Comparison of ENCODE assay signal across 22 cellular contexts in genomic region chr18:59054892-59055291, GRCh38.
DNase-seq lines count a peak whose midpoint lies in the region; ATAC-seq, FAIRE-seq and TF ChIP-seq lines count a peak whose summit lies in the region.
"Had no signal": no experiment of that assay in that cellular context is flagged by ENCODE, and none has a peak within 500 bp of the region (broad histone marks: within the 10 kb centered on the region; RNA-seq: fewer than 3 reads in every experiment).

No MANE protein-coding gene starts in this region.

- H3K27ac ChIP-seq in 22Rv1 (peak overlapping the region; percentile 66), astrocyte (ENCODE audit: low read depth, low read length) (no peak overlapping the region), psoas muscle (peak overlapping the region; percentile 51)
- H3K27ac ChIP-seq: cardiac muscle cell, heart right ventricle had no signal

- TF ChIP-seq CTCF in 22Rv1 (IDR thresholded peaks at IDR 0.05), result no peak
- TF ChIP-seq CTCF in astrocyte (IDR thresholded peaks at IDR 0.05; ENCODE audit: insufficient read depth, low read depth, low read length), result no peak
- no peak for TF ChIP-seq CTCF in psoas muscle (IDR thresholded peaks at IDR 0.05)

- intact Hi-C loops in psoas muscle (cut with DNase I), result loop anchor here (2.0 to 5.0 kb wide), 3 partner anchors 53 to 266 kb away; partner anchors contain the start of gene ZNF532 (in 1 of the 2)

- H3K4me1 Mint-ChIP-seq in astrocyte (ENCODE audit: low read depth, unreplicated experiment), result no peaks in the 10 kb centered on the region
- H3K4me1 Mint-ChIP-seq: stimulated activated naive CD8-positive, alpha-beta T cell treated with anti-CD3 and anti-CD28 coated beads, Interleukin-15, amount 100 ng/mL, for 72 hours had no signal

- FAIRE-seq in astrocyte (lab: Jason Lieb, UNC), result no peak
- FAIRE-seq: GM12878 had no signal

- H3K4me3 Mint-ChIP-seq in astrocyte (ENCODE audit: unreplicated experiment), result no peak overlapping the region
- H3K4me3 Mint-ChIP-seq: activated naive CD8-positive, alpha-beta T cell; activated T-cell treated with anti-CD3 and anti-CD28 coated beads, Interleukin-2, amount 50 U/mL, for 4 hours; memory B cell; natural killer cell treated with Interleukin-12 subunit alpha and Interleukin-12 subunit beta and Interleukin-15 and Interleukin-18, amount 100 ng/mL, for 72 hours; stimulated activated naive CD8-positive, alpha-beta T cell treated with anti-CD3 and anti-CD28 coated beads, Interleukin-15, amount 100 ng/mL, for 72 hours had no signal

- no peak overlapping the region for H3K9ac ChIP-seq in astrocyte (ENCODE audit: low read length)

- peak; percentile 30 for DNase-seq in GM04503 (ENCODE audit: low read depth)
- DNase-seq in astrocyte (ENCODE audit: low read depth), result peak; percentile 64
- no peak for DNase-seq in psoas muscle
- no peak for DNase-seq in DMS79 treated with DMSO at 0.1 percent for 48 hours (lab: John Stamatoyannopoulos, UW)
- DNase-seq in stimulated activated naive CD8-positive, alpha-beta T cell treated with anti-CD3 and anti-CD28 coated beads, Interleukin-15, Interleukin-2, amounts not matched to agents 100 U/mL and 50 U/mL, for 24 hours, result no peak
- DNase-seq: activated CD4-positive, alpha-beta T cell treated with anti-CD3 and anti-CD28 coated beads, Interleukin-2, amount 50 U/mL, for 48 hours; activated T-cell treated with anti-CD3 and anti-CD28 coated beads, Interleukin-2, amount 50 U/mL, for 4 hours; AML-193; effector CD8-positive, alpha-beta T cell; heart right ventricle; NCI-H2107; OCI-M1; stimulated activated naive CD8-positive, alpha-beta T cell treated with anti-CD3 and anti-CD28 coated beads, Interleukin-15, amount 100 ng/mL, for 72 hours had no signal

- ATAC-seq in psoas muscle (peak in 3 of 4 donors; percentile 28 to 55 (median 53)), GM18498 (IDR thresholded peaks at IDR 0.05; ENCODE audit: unreplicated experiment) (no peak), HG03565 (IDR thresholded peaks at IDR 0.05; ENCODE audit: unreplicated experiment) (no peak)
- no peak for ATAC-seq in stimulated activated naive CD8-positive, alpha-beta T cell treated with anti-CD3 and anti-CD28 coated beads, Interleukin-15, Interleukin-2, amounts not matched to agents 100 U/mL and 50 U/mL, for 24 hours
- ATAC-seq: activated T-cell treated with anti-CD3 and anti-CD28 coated beads, Interleukin-2, amount 50 U/mL, for 4 hours; GM12878; natural killer cell treated with Interleukin-12 subunit alpha and Interleukin-12 subunit beta and Interleukin-15 and Interleukin-18, amount 100 ng/mL, for 72 hours; stimulated activated naive CD8-positive, alpha-beta T cell treated with anti-CD3 and anti-CD28 coated beads, Interleukin-15, amount 100 ng/mL, for 72 hours had no signal

- no peaks in the 10 kb centered on the region for H3K79me2 ChIP-seq in astrocyte (ENCODE audit: insufficient read depth, low read length)

- H3K36me3 ChIP-seq in astrocyte (ENCODE audit: insufficient read depth, low read length) (no peaks in the 10 kb centered on the region), psoas muscle (ENCODE audit: insufficient read depth in 1 of 2, low read depth in 1 of 2) (no peaks in the 10 kb centered on the region)
- H3K36me3 ChIP-seq: cardiac muscle cell, heart right ventricle had no signal

- no peak overlapping the region for H2AFZ ChIP-seq in astrocyte (ENCODE audit: low read depth, low read length)

- no peak overlapping the region for H3K4me3 ChIP-seq in astrocyte (ENCODE audit: insufficient read depth, low read depth, low read length)
- no peak overlapping the region for H3K4me3 ChIP-seq in psoas muscle
- H3K4me3 ChIP-seq: cardiac muscle cell, GM12878, heart right ventricle had no signal

- H3K27me3 Mint-ChIP-seq in astrocyte (ENCODE audit: low read depth, unreplicated experiment), result peaks cover 17% of the 10 kb centered on the region
- H3K27me3 Mint-ChIP-seq: memory B cell had no signal

- peaks cover 2% of the 10 kb centered on the region for H3K36me3 Mint-ChIP-seq in astrocyte (ENCODE audit: low read depth, unreplicated experiment)
- H3K36me3 Mint-ChIP-seq: activated naive CD8-positive, alpha-beta T cell; memory B cell; natural killer cell treated with Interleukin-12 subunit alpha and Interleukin-12 subunit beta and Interleukin-15 and Interleukin-18, amount 100 ng/mL, for 72 hours had no signal

- no peaks in the 10 kb centered on the region for H3K27me3 ChIP-seq in astrocyte (ENCODE audit: insufficient read depth, low read length)
- H3K27me3 ChIP-seq in psoas muscle (ENCODE audit: insufficient read depth in 3 of 3, low read length in 2 of 3), result no peaks in the 10 kb centered on the region
- H3K27me3 ChIP-seq: cardiac muscle cell, heart right ventricle had no signal

- H3K9me3 ChIP-seq in astrocyte (ENCODE audit: insufficient read depth, low read depth, low read length) (no peaks in the 10 kb centered on the region), psoas muscle (no peaks in the 10 kb centered on the region)
- H3K9me3 ChIP-seq: heart right ventricle had no signal

- H3K27ac Mint-ChIP-seq in astrocyte (ENCODE audit: unreplicated experiment), result no peak overlapping the region
- H3K27ac Mint-ChIP-seq: activated naive CD8-positive, alpha-beta T cell; memory B cell; natural killer cell treated with Interleukin-12 subunit alpha and Interleukin-12 subunit beta and Interleukin-15 and Interleukin-18, amount 100 ng/mL, for 72 hours; progenitor cell of endocrine pancreas; stimulated activated naive CD8-positive, alpha-beta T cell treated with anti-CD3 and anti-CD28 coated beads, Interleukin-15, amount 100 ng/mL, for 72 hours had no signal

- peaks cover 4% of the 10 kb centered on the region for H3K9me3 Mint-ChIP-seq in astrocyte (ENCODE audit: unreplicated experiment)
- H3K9me3 Mint-ChIP-seq: activated T-cell treated with anti-CD3 and anti-CD28 coated beads, Interleukin-2, amount 50 U/mL, for 4 hours; memory B cell; natural killer cell treated with Interleukin-12 subunit alpha and Interleukin-12 subunit beta and Interleukin-15 and Interleukin-18, amount 100 ng/mL, for 72 hours; stimulated activated naive CD8-positive, alpha-beta T cell treated with anti-CD3 and anti-CD28 coated beads, Interleukin-15, amount 100 ng/mL, for 72 hours had no signal

- H4K20me1 ChIP-seq in astrocyte (ENCODE audit: insufficient read depth, low read length), result no peaks in the 10 kb centered on the region

- H3K4me2 ChIP-seq in astrocyte (ENCODE audit: low read length), result no peak overlapping the region

- WGBS in psoas muscle, 3 donors, result 19 to 49% (median 19%) methylated on average over 4 of the region's 4 CpGs

- H3K4me1 ChIP-seq in astrocyte (ENCODE audit: insufficient read depth, low read length) (no peaks in the 10 kb centered on the region), psoas muscle (peaks cover 26% of the 10 kb centered on the region)

Comparison
In these comparisons a context has a peak if more than half of its experiments do, and no peak if none do; other contexts are left out.
1. DNase-seq: peak in GM04503 (single experiment) and astrocyte (single experiment); none in psoas muscle (0 of 2), DMS79 treated with DMSO at 0.1 percent for 48 hours (single experiment) and stimulated activated naive CD8-positive, alpha-beta T cell treated with anti-CD3 and anti-CD28 coated beads, Interleukin-15, Interleukin-2, amounts not matched to agents 100 U/mL and 50 U/mL, for 24 hours (single experiment).
2. ATAC-seq: peak in psoas muscle (3 of 4); none in GM18498 (single experiment), HG03565 (single experiment) and stimulated activated naive CD8-positive, alpha-beta T cell treated with anti-CD3 and anti-CD28 coated beads, Interleukin-15, Interleukin-2, amounts not matched to agents 100 U/mL and 50 U/mL, for 24 hours (single experiment).